Comparison of ENCODE assay signal across 20 cellular contexts in genomic region chr3:78900426-78900825, GRCh38.
DNase-seq lines count a peak whose midpoint lies in the region; FAIRE-seq and TF ChIP-seq lines count a peak whose summit lies in the region.
"Had no signal": no experiment of that assay in that cellular context is flagged by ENCODE, and none has a peak within 500 bp of the region (broad histone marks: within the 10 kb centered on the region; RNA-seq: fewer than 3 reads in every experiment).

No MANE protein-coding gene starts in this region.

- no peak for TF ChIP-seq CTCF in choroid plexus epithelial cell (conservative IDR thresholded peaks at IDR 0.05; ENCODE audit: low read depth, low read length)

- no peak overlapping the region for H3K4me3 ChIP-seq in choroid plexus epithelial cell (ENCODE audit: low read depth, low read length)

- peak; percentile 5 for DNase-seq in GM03348 (ENCODE audit: low spot score)
- DNase-seq in choroid plexus epithelial cell (ENCODE audit: low read depth) = peak; percentile 51
- peak; percentile 38 for DNase-seq in iris pigment epithelial cell (ENCODE audit: low read depth)
- no peak for DNase-seq in activated CD8-positive, alpha-beta memory T cell treated with anti-CD3 and anti-CD28 coated beads, Interleukin-2, amount 50 U/mL, for 48 hours
- no peak for DNase-seq in head of caudate nucleus
- DNase-seq in activated CD8-positive, alpha-beta memory T cell treated with anti-CD3 and anti-CD28 coated beads for 24 hours = no peak
- no peak for DNase-seq in activated naive CD4-positive, alpha-beta T cell (lab: John Stamatoyannopoulos, UW)
- DNase-seq: 8988T; Caco-2; CD4-positive, alpha-beta T cell; DMS153; H7; KG1; NCI-H187; NCI-H2107; NCI-H510A treated with DMSO at 0.1 percent for 48 hours; NCI-H774; Right ventricle myocardium superior had no signal

- FAIRE-seq in A204.1 (lab: Jason Lieb, UNC) = peak; percentile 92
- FAIRE-seq: HepG2 had no signal

- intact Hi-C loops in head of caudate nucleus (cut with DNase I) = no loop called here

Comparison
In these comparisons a context has a peak if more than half of its experiments do, and no peak if none do; other contexts are left out.
1. DNase-seq: peak in GM03348 (single experiment), choroid plexus epithelial cell (single experiment) and iris pigment epithelial cell (single experiment); none in activated CD8-positive, alpha-beta memory T cell treated with anti-CD3 and anti-CD28 coated beads, Interleukin-2, amount 50 U/mL, for 48 hours (single experiment), head of caudate nucleus (0 of 42), activated CD8-positive, alpha-beta memory T cell treated with anti-CD3 and anti-CD28 coated beads for 24 hours (single experiment) and activated naive CD4-positive, alpha-beta T cell (0 of 4).